ENCODE assay signal across 9 cellular contexts in genomic region chr7:123797673-123798526, GRCh38. TPM values are rescaled to one million over a fixed set of nuclear protein-coding genes. Genes with fewer than 3 reads are reported as not detected.
DNase-seq lines count a peak whose midpoint lies in the region; ATAC-seq, FAIRE-seq and TF ChIP-seq lines count a peak whose summit lies in the region.
"Had no signal": no experiment of that assay in that cellular context is flagged by ENCODE, and none has a peak within 500 bp of the region (broad histone marks: within the 10 kb centered on the region; RNA-seq: fewer than 3 reads in every experiment).

No MANE protein-coding gene starts in this region.

- H3K9me3 Mint-ChIP-seq in brain: peaks cover 0 to 5% (median 0%) of the 10 kb centered on the region in 5 experiments

- no peaks in the 10 kb centered on the region for H3K27me3 ChIP-seq in upper lobe of right lung

- H3K36me3 Mint-ChIP-seq in brain: no peaks in the 10 kb centered on the region

- TF ChIP-seq CTCF in HEK293 (tag by site-specific recombination; IDR thresholded peaks at IDR 0.05) (no peak), brain (conservative IDR thresholded peaks at IDR 0.05) (peak; percentile 83 to 85), kidney (IDR thresholded peaks at IDR 0.05; ENCODE audit: borderline replicate concordance, extremely low read depth, insufficient read depth) (peak; percentile 49), upper lobe of right lung (IDR thresholded peaks at IDR 0.05) (peak; percentile 57)

- CTCF ChIA-PET in HEK293 (lab: Yijun Ruan, JAX): interaction anchor here (0.6 to 5.3 kb wide), 39 partner anchors 9 to 982 kb away, joined by 3 to 74 read pairs (median 4); partner anchors contain the start of gene WASL

- intact Hi-C loops in kidney (cut with DNase I) (loop anchor here (10.0 kb wide), 1 partner anchor 67 kb away; no protein-coding TSS in a partner anchor), upper lobe of right lung (cut with DNase I) (no loop called here)

- peak overlapping the region; percentile 19; the same call in 1 of the 2 replicates for H3K27ac ChIP-seq in HEK293 (ENCODE audit: extremely low read depth, low read depth, low read length)
- H3K27ac ChIP-seq in kidney (ENCODE audit: low read depth in 2 of 2, low read length in 2 of 2): peak overlapping the region; percentile 1 to 23
- H3K27ac ChIP-seq in upper lobe of right lung: peak overlapping the region; percentile 52

- peak; percentile 27 for DNase-seq in COR-L47 (lab: John Stamatoyannopoulos, UW)
- peak; percentile 48 for DNase-seq in NCI-H345 (lab: John Stamatoyannopoulos, UW)
- no peak for DNase-seq in kidney
- DNase-seq in upper lobe of right lung: no peak
- no peak for DNase-seq in COLO668 (lab: John Stamatoyannopoulos, UW; ENCODE audit: unreplicated experiment)
- DNase-seq: naive B cell had no signal

- peak overlapping the region in 1 of 2 donors; percentile 12 for H3K9ac ChIP-seq in kidney (ENCODE audit: low read length in 2 of 2)

- ATAC-seq in upper lobe of right lung: peak; percentile 97
- no peak for ATAC-seq in GM18511 (IDR thresholded peaks at IDR 0.05; ENCODE audit: unreplicated experiment)

- peak overlapping the region in 1 of 5 experiments; percentile 82 for H3K27ac Mint-ChIP-seq in brain
- H3K27ac Mint-ChIP-seq: naive B cell had no signal

- peak; percentile 98 for FAIRE-seq in kidney (lab: Jason Lieb, UNC)

- no peak overlapping the region for H3K4me3 Mint-ChIP-seq in brain
- H3K4me3 Mint-ChIP-seq: naive B cell had no signal

- H3K36me3 ChIP-seq in HEK293 (ENCODE audit: control insufficient read depth in 2 of 2, insufficient read depth in 1 of 2, low read length in 2 of 2) (no peaks in the 10 kb centered on the region), kidney (ENCODE audit: control insufficient read depth in 1 of 2, insufficient read depth in 2 of 2, low read length in 2 of 2) (no peaks in the 10 kb centered on the region), upper lobe of right lung (no peaks in the 10 kb centered on the region)

- POLR2A ChIA-PET in HEK293 (lab: Yijun Ruan, JAX): interaction anchor here (1.0 to 2.3 kb wide), 2 partner anchors 49 to 75 kb away, joined by 3 to 14 read pairs; partner anchors contain the start of gene WASL

- H3K9me3 ChIP-seq in HEK293 (ENCODE audit: control insufficient read depth, insufficient read depth, low read depth, low read length): no peaks in the 10 kb centered on the region
- no peaks in the 10 kb centered on the region for H3K9me3 ChIP-seq in kidney (ENCODE audit: control insufficient read depth in 1 of 2, low read length in 2 of 2)
- no peaks in the 10 kb centered on the region for H3K9me3 ChIP-seq in upper lobe of right lung

- H3K4me1 Mint-ChIP-seq in brain: peaks cover 7% of the 10 kb centered on the region
- H3K4me1 Mint-ChIP-seq: naive B cell had no signal

- H3K4me1 ChIP-seq in HEK293 (ENCODE audit: control insufficient read depth, insufficient read depth, low read length): peaks cover 13% of the 10 kb centered on the region; the same call in 1 of the 2 replicates
- no peaks in the 10 kb centered on the region for H3K4me1 ChIP-seq in kidney (ENCODE audit: control insufficient read depth in 1 of 2, insufficient read depth in 1 of 2, low read depth in 1 of 2, low read length in 2 of 2)
- no peaks in the 10 kb centered on the region for H3K4me1 ChIP-seq in upper lobe of right lung

- H3K4me3 ChIP-seq in HEK293 (ENCODE audit: low read depth, low read length) (no peak overlapping the region), kidney (ENCODE audit: low read length in 2 of 2) (no peak overlapping the region), upper lobe of right lung (peak overlapping the region; percentile 32)

- H3K27me3 Mint-ChIP-seq in brain: peaks cover 4% of the 10 kb centered on the region

TF ChIP-seq in HEK293, 187 proteins besides CTCF, POLR2A, EP300 and RAD21 (continues in another document):
- no peak; the same call in 1 of the 2 replicates for TF ChIP-seq ZNF610 (tag by site-specific recombination; IDR thresholded peaks at IDR 0.05; ENCODE audit: borderline replicate concordance)
- peak; percentile 99 for TF ChIP-seq SP7 (tag by site-specific recombination; IDR thresholded peaks at IDR 0.05)
- TF ChIP-seq SCRT1 (tag by site-specific recombination; IDR thresholded peaks at IDR 0.05; ENCODE audit: borderline replicate concordance): peak; percentile 51
- no peak for TF ChIP-seq ZBTB20 (tag by site-specific recombination; IDR thresholded peaks at IDR 0.05)
- TF ChIP-seq ZNF341 (tag by site-specific recombination; IDR thresholded peaks at IDR 0.05; ENCODE audit: low read depth): no peak
- TF ChIP-seq ZSCAN30 (tag by site-specific recombination; IDR thresholded peaks at IDR 0.05): 0 out of 2 replicates have a peak, but pooled peaks have one; percentile 44
- TF ChIP-seq ZNF423 (tag by site-specific recombination; IDR thresholded peaks at IDR 0.05): no peak
- TF ChIP-seq ZFP3 (tag by site-specific recombination; IDR thresholded peaks at IDR 0.05; ENCODE audit: low read depth): no peak
- no peak for TF ChIP-seq ZNF214 (tag by site-specific recombination; IDR thresholded peaks at IDR 0.05; ENCODE audit: borderline replicate concordance)
- TF ChIP-seq ZNF292 (tag by site-specific recombination; IDR thresholded peaks at IDR 0.05; ENCODE audit: borderline replicate concordance, low read depth): no peak
- no peak for TF ChIP-seq ZNF529 (tag by site-specific recombination; IDR thresholded peaks at IDR 0.05; ENCODE audit: insufficient replicate concordance)
- TF ChIP-seq ZNF140 (tag by site-specific recombination; IDR thresholded peaks at IDR 0.05): no peak
- peak; percentile 95 for TF ChIP-seq KLF10 (tag by site-specific recombination; IDR thresholded peaks at IDR 0.05)
- TF ChIP-seq ZNF558 (tag by site-specific recombination; IDR thresholded peaks at IDR 0.05): peak; percentile 68; the same call in 1 of the 2 replicates
- no peak for TF ChIP-seq ZNF248 (tag by site-specific recombination; IDR thresholded peaks at IDR 0.05)
- TF ChIP-seq ZNF837 (tag by site-specific recombination; IDR thresholded peaks at IDR 0.05): no peak
- 0 out of 2 replicates have a peak, but pooled peaks have one; percentile 45 for TF ChIP-seq ZNF324 (tag by site-specific recombination; IDR thresholded peaks at IDR 0.05)
- no peak for TF ChIP-seq ZNF239 (tag by site-specific recombination; IDR thresholded peaks at IDR 0.05)
- 0 out of 2 replicates have a peak, but pooled peaks have one; percentile 21 for TF ChIP-seq ZBTB8A (tag by site-specific recombination; IDR thresholded peaks at IDR 0.05)
- TF ChIP-seq ZNF660 (tag by site-specific recombination; IDR thresholded peaks at IDR 0.05): peak; percentile 78
- TF ChIP-seq IKZF3 (tag by site-specific recombination; IDR thresholded peaks at IDR 0.05): peak; percentile 71; the same call in 1 of the 2 replicates
- peak; percentile 87 for TF ChIP-seq PRDM6 (tag by site-specific recombination; IDR thresholded peaks at IDR 0.05)
- TF ChIP-seq ELK4 (IDR thresholded peaks at IDR 0.05; ENCODE audit: borderline replicate concordance, low read depth, low read length): no peak
- no peak for TF ChIP-seq ZNF514 (tag by site-specific recombination; IDR thresholded peaks at IDR 0.05)
- TF ChIP-seq ZNF692 (tag by site-specific recombination; IDR thresholded peaks at IDR 0.05): no peak
- TF ChIP-seq ZNF621 (tag by site-specific recombination; IDR thresholded peaks at IDR 0.05): no peak
- no peak for TF ChIP-seq ZIC2 (tag by site-specific recombination; IDR thresholded peaks at IDR 0.05)

RNA-seq across cellular contexts. Expression of gene HYAL4, which starts 47.1 kb away (rescaled TPM):
- polyA plus RNA-seq in brain (ENCODE audit: insufficient read depth, low read depth, low replicate concordance) (not detected), kidney (ENCODE audit: insufficient read depth, low read depth, low replicate concordance) (0.24 TPM)
- total RNA-seq in kidney (not detected), upper lobe of right lung (not detected)

RNA-seq across cellular contexts. Expression of gene WASL, which starts 49.1 kb away (rescaled TPM):
- 23.5 TPM for polyA plus RNA-seq in brain (ENCODE audit: insufficient read depth, low read depth, low replicate concordance)
- 50.4 TPM for total RNA-seq in kidney
- polyA plus RNA-seq in kidney (ENCODE audit: insufficient read depth, low read depth, low replicate concordance): 28.7 TPM
- total RNA-seq in upper lobe of right lung: 40.0 TPM

Comparison
In these comparisons a context has a peak if more than half of its experiments do, and no peak if none do; other contexts are left out.
1. DNase-seq: peak in COR-L47 (single experiment) and NCI-H345 (single experiment); none in kidney (single experiment), upper lobe of right lung (single experiment) and COLO668 (single experiment).
2. Peak in every context shown above with its lines, with median percentiles within 50 percentile points of each other: H3K27ac ChIP-seq.